Comparison of ENCODE assay signal across 1 cellular context in genomic region chr1:85659174-85659573, GRCh38.
TF ChIP-seq lines count a peak whose summit lies in the region.

No MANE protein-coding gene starts in this region.

TF ChIP-seq in WTC11, 78 proteins besides CTCF, POLR2A, EP300 and RAD21 (continued from another document):
- TF ChIP-seq PREB (CRISPR knock-in tag; IDR thresholded peaks at IDR 0.05; ENCODE audit: borderline replicate concordance) (no peak), SMAD4 (CRISPR knock-in tag; IDR thresholded peaks at IDR 0.05) (no peak), ZSCAN18 (CRISPR knock-in tag; IDR thresholded peaks at IDR 0.05) (no peak), JAZF1 (CRISPR knock-in tag; IDR thresholded peaks at IDR 0.05) (no peak)
